Comparison of ENCODE assay signal across 20 cellular contexts in genomic region chr5:29037716-29038115, GRCh38.
"Had no signal": no experiment of that assay in that cellular context is flagged by ENCODE, and none has a peak within 500 bp of the region (broad histone marks: within the 10 kb centered on the region; RNA-seq: fewer than 3 reads in every experiment).

No MANE protein-coding gene starts in this region.

- DNase-seq: activated B cell treated with CpG ODN at 0.5 μM for 24 hours; activated CD4-positive, alpha-beta memory T cell treated with anti-CD3 and anti-CD28 coated beads for 36 hours; activated CD4-positive, alpha-beta T cell treated with anti-CD3 and anti-CD28 coated beads for 1 hour; activated CD4-positive, alpha-beta T cell treated with anti-CD3 and anti-CD28 coated beads, Interleukin-2, amount 10 ng/mL, durations not matched to agents 7 days and 5 days; activated gamma-delta T cell; activated naive CD4-positive, alpha-beta T cell treated with anti-CD3 and anti-CD28 coated beads for 36 hours; activated T-cell treated with anti-CD3 and anti-CD28 coated beads for 4 hours; activated T-cell treated with anti-CD3 and anti-CD28 coated beads, Interleukin-2, amount 50 U/mL, for 48 hours; central memory CD4-positive, alpha-beta T cell; Karpas-422; NCI-H1048; NCI-H1930; NCI-H2171; NCI-H345; NCI-H510A; NCI-H526 treated with DMSO at 0.1 percent for 48 hours; NCI-H82; Peyer's patch; SHP77 treated with DMSO at 0.1 percent for 48 hours had no signal

- H3K4me3 ChIP-seq: K562, Peyer's patch had no signal

- H3K27ac ChIP-seq: Peyer's patch had no signal
